ENCODE assay signal across 11 cellular contexts in the genomic region with DNA sequence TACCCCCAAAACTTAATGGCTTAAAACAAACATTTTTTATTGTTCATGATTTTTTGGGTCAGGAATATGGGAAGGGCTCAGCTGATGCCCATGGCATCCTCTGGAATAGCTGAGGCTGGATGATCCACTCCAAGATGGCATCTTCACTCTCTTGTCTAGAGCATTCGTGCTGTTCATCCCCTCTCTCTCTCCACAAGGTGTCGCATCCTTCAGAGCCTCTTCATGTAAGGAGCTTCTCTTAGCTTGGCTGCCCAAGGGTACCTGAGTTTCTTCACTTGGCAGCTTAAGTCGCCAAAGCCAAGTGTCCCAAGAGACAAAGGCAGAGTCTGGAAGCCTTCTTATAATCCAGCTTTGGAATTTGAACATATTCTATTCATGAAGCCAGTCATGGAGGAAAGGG.
DNase-seq lines count a peak whose midpoint lies in the region; ATAC-seq, FAIRE-seq and TF ChIP-seq lines count a peak whose summit lies in the region.
"Had no signal": no experiment of that assay in that cellular context is flagged by ENCODE, and none has a peak within 500 bp of the region (broad histone marks: within the 10 kb centered on the region; RNA-seq: fewer than 3 reads in every experiment).

No MANE protein-coding gene starts in this region.

- no peak overlapping the region for H3K4me3 ChIP-seq in AG09309 (ENCODE audit: control insufficient read depth, low read depth, low read length)
- H3K4me3 ChIP-seq in endothelial cell of umbilical vein (replicated peaks in 1 of 3; ENCODE audit: insufficient read depth in 1 of 3, low read depth in 1 of 3, low read length in 3 of 3) = no peak overlapping the region
- H3K4me3 ChIP-seq: gastroesophageal sphincter had no signal

- no peaks in the 10 kb centered on the region for H3K4me1 ChIP-seq in endothelial cell of umbilical vein (ENCODE audit: control insufficient read depth, extremely low read depth, insufficient read depth, low read length)
- H3K4me1 ChIP-seq: gastroesophageal sphincter had no signal

- no peak for FAIRE-seq in endothelial cell of umbilical vein (lab: Jason Lieb, UNC)
- FAIRE-seq: G401.6 had no signal

- in situ Hi-C loops in KBM-7 (cut with MboI; ENCODE audit: low pct_unique_long_range_greater_than_20kb, low sequenced_read_pairs) = no loop called here

- ATAC-seq in GM18867 (IDR thresholded peaks at IDR 0.05; ENCODE audit: unreplicated experiment) = peak; percentile 97
- ATAC-seq: gastroesophageal sphincter had no signal

- POLR2A ChIA-PET in endothelial cell of umbilical vein (lab: Charles Lee) = no interaction called here

- no peaks in the 10 kb centered on the region for H3K27me3 ChIP-seq in endothelial cell of umbilical vein (ENCODE audit: control insufficient read depth in 2 of 2, insufficient read depth in 2 of 2, low read length in 2 of 2)
- H3K27me3 ChIP-seq: gastroesophageal sphincter had no signal

- no peaks in the 10 kb centered on the region for H4K20me1 ChIP-seq in endothelial cell of umbilical vein (replicated peaks; ENCODE audit: control insufficient read depth, extremely low read depth, insufficient read depth, low read length)

- TF ChIP-seq CTCF in AG09309 (IDR thresholded peaks at IDR 0.05; ENCODE audit: control insufficient read depth, insufficient read depth, low read depth, low read length, missing control alignments) (peak; percentile 49), endothelial cell of umbilical vein (IDR thresholded peaks at IDR 0.05; ENCODE audit: extremely low read depth in 1 of 2, insufficient read depth in 1 of 2, low read depth in 1 of 2, low read length in 2 of 2) (no peak)

- no peak overlapping the region for H3K4me2 ChIP-seq in endothelial cell of umbilical vein (ENCODE audit: insufficient read depth, low read length)

- no peak for TF ChIP-seq POLR2A in endothelial cell of umbilical vein (IDR thresholded peaks at IDR 0.05; ENCODE audit: low read depth, low read length)

- CTCF ChIA-PET in endothelial cell of umbilical vein (lab: Charles Lee) = interaction anchor here (0.5 to 1.3 kb wide), 10 partner anchors 11 to 524 kb away, joined by 3 to 6 read pairs (median 4); no protein-coding TSS in a partner anchor

- DNase-seq in AG09309 (ENCODE audit: low read depth) (no peak), KBM-7 (peak; percentile 40), endothelial cell of umbilical vein (ENCODE audit: low read depth, low spot score) (peak; percentile 27), NCI-H2081 treated with DMSO at 0.1 percent for 48 hours (lab: John Stamatoyannopoulos, UW) (no peak), NCI-H345 treated with DMSO at 0.1 percent for 48 hours (lab: John Stamatoyannopoulos, UW; ENCODE audit: unreplicated experiment) (no peak)
- no peak for DNase-seq in activated naive CD4-positive, alpha-beta T cell (lab: John Stamatoyannopoulos, UW)
- no peak for DNase-seq in activated CD8-positive, alpha-beta memory T cell treated with anti-CD3 and anti-CD28 coated beads, Interleukin-2, amount 50 U/mL, for 48 hours
- DNase-seq: NCI-H1105 had no signal

- no peaks in the 10 kb centered on the region for H3K9me1 ChIP-seq in endothelial cell of umbilical vein (replicated peaks; ENCODE audit: control insufficient read depth, extremely low read depth, insufficient read depth, low read length)

- H3K79me2 ChIP-seq in endothelial cell of umbilical vein (ENCODE audit: control insufficient read depth, insufficient read depth, low read length) = no peaks in the 10 kb centered on the region

- H2AFZ ChIP-seq in endothelial cell of umbilical vein (ENCODE audit: low read depth, low read length) = no peak overlapping the region

- dilution Hi-C loops in endothelial cell of umbilical vein (cut with MboI; ENCODE audit: extremely low pct_ligation_motif_present, low sequenced_read_pairs) = no loop called here

- H3K9me3 ChIP-seq in endothelial cell of umbilical vein (replicated peaks; ENCODE audit: control insufficient read depth, insufficient read depth, low read length) = no peaks in the 10 kb centered on the region
- H3K9me3 ChIP-seq: gastroesophageal sphincter had no signal

- intact Hi-C loops in endothelial cell of umbilical vein (cut with micrococcal nuclease) = loop anchor here (1.0 kb wide), 1 partner anchor 521 kb away; no protein-coding TSS in a partner anchor

- BruUV-seq in endothelial cell of umbilical vein (replicated peaks; lab: Mats Ljungman, UMichigan) = no TSS peak

- no peak overlapping the region for H3K27ac ChIP-seq in endothelial cell of umbilical vein (ENCODE audit: insufficient read depth, low read depth, low read length)
- H3K27ac ChIP-seq: gastroesophageal sphincter had no signal

- no peaks in the 10 kb centered on the region for H3K36me3 ChIP-seq in endothelial cell of umbilical vein (ENCODE audit: control insufficient read depth in 2 of 2, extremely low read depth in 1 of 2, insufficient read depth in 2 of 2, low read length in 2 of 2)
- H3K36me3 ChIP-seq: gastroesophageal sphincter had no signal

- H3K9ac ChIP-seq in endothelial cell of umbilical vein (replicated peaks; ENCODE audit: extremely low read depth, insufficient read depth, low read length) = no peak overlapping the region

TF ChIP-seq in endothelial cell of umbilical vein, 7 proteins besides CTCF, POLR2A, EP300 and RAD21:
- TF ChIP-seq POLR2AphosphoS5 (IDR thresholded peaks at IDR 0.05; ENCODE audit: insufficient read depth, low read depth, low read length) = no peak
- TF ChIP-seq MYC (IDR thresholded peaks at IDR 0.05; ENCODE audit: low read depth, low read length) = no peak
- TF ChIP-seq JUN (IDR thresholded peaks at IDR 0.05; ENCODE audit: borderline replicate concordance, insufficient read depth, insufficient read length, low read depth) = no peak
- TF ChIP-seq EZH2 (IDR thresholded peaks at IDR 0.05; ENCODE audit: borderline replicate concordance, low read depth, low read length, severe bottlenecking) = no peak
- no peak for TF ChIP-seq FOS (IDR thresholded peaks at IDR 0.05; ENCODE audit: borderline replicate concordance, insufficient read depth, low read length)
- no peak for TF ChIP-seq GATA2 (IDR thresholded peaks at IDR 0.05; ENCODE audit: insufficient read depth, insufficient read length, low read depth, low read length)
- TF ChIP-seq, protein P1, sequence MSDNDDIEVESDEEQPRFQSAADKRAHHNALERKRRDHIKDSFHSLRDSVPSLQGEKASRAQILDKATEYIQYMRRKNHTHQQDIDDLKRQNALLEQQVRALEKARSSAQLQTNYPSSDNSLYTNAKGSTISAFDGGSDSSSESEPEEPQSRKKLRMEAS (IDR thresholded peaks at IDR 0.05; ENCODE audit: insufficient read depth, insufficient read length) = no peak

Comparison
In these comparisons a context has a peak if more than half of its experiments do, and no peak if none do; other contexts are left out.
1. DNase-seq: peak in KBM-7 (single experiment) and endothelial cell of umbilical vein (single experiment); none in AG09309 (single experiment), NCI-H2081 treated with DMSO at 0.1 percent for 48 hours (single experiment), activated naive CD4-positive, alpha-beta T cell (0 of 4), NCI-H345 treated with DMSO at 0.1 percent for 48 hours (single experiment) and activated CD8-positive, alpha-beta memory T cell treated with anti-CD3 and anti-CD28 coated beads, Interleukin-2, amount 50 U/mL, for 48 hours (single experiment).